ENCODE assay signal across 30 cellular contexts in the genomic region with DNA sequence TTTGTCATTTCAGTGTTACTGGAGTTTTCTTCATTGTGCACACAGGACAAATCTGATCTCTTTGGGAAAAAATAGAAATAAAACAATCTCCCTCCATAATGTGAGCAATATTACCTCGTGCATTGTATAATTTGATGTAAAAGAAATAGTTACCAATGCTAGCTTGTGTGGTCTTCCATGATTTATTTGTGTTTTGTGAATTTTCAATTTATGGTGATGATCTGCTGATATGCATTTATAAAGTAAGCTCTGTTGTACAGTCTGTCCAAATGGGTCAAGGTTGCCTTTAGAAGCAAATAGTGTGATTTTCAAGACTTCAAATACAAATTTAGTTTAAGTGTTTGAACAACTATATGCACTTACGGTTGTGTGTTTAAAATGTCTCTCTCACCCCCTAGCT. TPM values are rescaled to one million over a fixed set of nuclear protein-coding genes. Genes with fewer than 3 reads are reported as not detected.
DNase-seq lines count a peak whose midpoint lies in the region; ATAC-seq, FAIRE-seq and TF ChIP-seq lines count a peak whose summit lies in the region.
"Had no signal": no experiment of that assay in that cellular context is flagged by ENCODE, and none has a peak within 500 bp of the region (broad histone marks: within the 10 kb centered on the region; RNA-seq: fewer than 3 reads in every experiment).

No MANE protein-coding gene starts in this region.

- no peak for TF ChIP-seq RAD21 in GM12878 (IDR thresholded peaks at IDR 0.05; ENCODE audit: insufficient read depth, low read depth, low read length)

- CTCF ChIA-PET in activated CD8-positive, alpha-beta memory T cell treated with anti-CD3 and anti-CD28 coated beads, Interleukin-2, amount 10 ng/mL, durations not matched to agents 7 days and 5 days (lab: Charles Lee) = no interaction called here
- CTCF ChIA-PET in GM12878 (lab: Yijun Ruan, JAX) (interaction anchor here (0.7 to 3.0 kb wide), 5 partner anchors 9 to 182 kb away, joined by 3 to 15 read pairs (median 4); no protein-coding TSS in a partner anchor), A673 (lab: Charles Lee) (no interaction called here)

- SMC1A ChIA-PET in GM12878 (lab: Charles Lee; ENCODE audit: uncharacterized antibody, unreplicated experiment) = interaction anchor here (1.1 to 1.6 kb wide), 6 partner anchors 12 to 109 kb away, joined by 3 to 7 read pairs (median 4); no protein-coding TSS in a partner anchor

- no peak overlapping the region for H3K4me3 ChIP-seq in GM12878
- no peak overlapping the region for H3K4me3 ChIP-seq in A673 (ENCODE audit: low read depth, low read length, poor library complexity, severe bottlenecking)
- H3K4me3 ChIP-seq: A549, adrenal gland, heart right ventricle, psoas muscle, thyroid gland, vagina had no signal

- intact Hi-C loops in GM12878 (cut with micrococcal nuclease; ENCODE audit: unreplicated experiment) (loop anchor here (5.0 kb wide), 1 partner anchor 111 kb away; no protein-coding TSS in a partner anchor), A673 (cut with micrococcal nuclease; ENCODE audit: unreplicated experiment) (no loop called here)

- RAD21 ChIA-PET in GM12878 (lab: Charles Lee; ENCODE audit: unreplicated experiment) = interaction anchor here (1.1 to 1.8 kb wide), 4 partner anchors 11 to 112 kb away, joined by 3 to 6 read pairs (median 4); no protein-coding TSS in a partner anchor

- H3K27me3 ChIP-seq in GM12878 (replicated peaks in 1 of 2; ENCODE audit: control insufficient read depth in 2 of 2, insufficient read depth in 2 of 2, low read length in 1 of 2) (no peaks in the 10 kb centered on the region), A673 (replicated peaks; ENCODE audit: insufficient read depth, low read depth, low read length, poor library complexity) (no peaks in the 10 kb centered on the region)
- H3K27me3 ChIP-seq: adrenal gland, brain microvascular endothelial cell, heart right ventricle, thyroid gland, vagina had no signal

- no peak for ATAC-seq in activated CD8-positive, alpha-beta memory T cell treated with anti-CD3 and anti-CD28 coated beads, Interleukin-2, amount 10 ng/mL, durations not matched to agents 7 days and 5 days
- no peak for ATAC-seq in GM12878
- ATAC-seq in natural killer cell treated with Interleukin-12 subunit alpha and Interleukin-12 subunit beta and Interleukin-15 and Interleukin-18, amount 100 ng/mL, for 72 hours = no peak
- ATAC-seq: left colon; psoas muscle; stimulated activated naive CD8-positive, alpha-beta T cell treated with anti-CD3 and anti-CD28 coated beads, Interleukin-15, amount 100 ng/mL, for 72 hours had no signal

- no TSS peak for BruUV-seq in GM12878 (replicated peaks; lab: Mats Ljungman, UMichigan)
- no TSS peak for BruUV-seq in A673 (replicated peaks; lab: Mats Ljungman, UMichigan)

- no peaks in the 10 kb centered on the region for H3K79me2 ChIP-seq in GM12878 (ENCODE audit: control insufficient read depth, insufficient read depth, low read length)

- no peak overlapping the region for H3K9ac ChIP-seq in GM12878 (ENCODE audit: control insufficient read depth, insufficient read depth, low read length)
- H3K9ac ChIP-seq: SK-N-SH had no signal

- no peaks in the 10 kb centered on the region for H3K4me1 ChIP-seq in GM12878 (ENCODE audit: control insufficient read depth, insufficient read depth, low read length)
- H3K4me1 ChIP-seq in A673 (ENCODE audit: insufficient read depth, low read length, poor library complexity, severe bottlenecking) = no peaks in the 10 kb centered on the region
- H3K4me1 ChIP-seq: Caco-2, vagina had no signal

- 98% methylated on average over 2 of the region's 2 CpGs for WGBS in GM12878 (ENCODE audit: insufficient coverage, insufficient replicate concordance, low lambda C conversion rate, missing lambda C conversion rate)

- FAIRE-seq in GM12878 (lab: Jason Lieb, UNC) = no peak
- FAIRE-seq: A549 had no signal

- H3K36me3 Mint-ChIP-seq in activated CD8-positive, alpha-beta memory T cell treated with anti-CD3 and anti-CD28 coated beads, Interleukin-2, amount 10 ng/mL, durations not matched to agents 7 days and 5 days = peaks cover 69% of the 10 kb centered on the region
- H3K36me3 Mint-ChIP-seq in natural killer cell treated with Interleukin-12 subunit alpha and Interleukin-12 subunit beta and Interleukin-15 and Interleukin-18, amount 100 ng/mL, for 72 hours = peaks cover 38% of the 10 kb centered on the region

- TF ChIP-seq CTCF in GM12878 (IDR thresholded peaks at IDR 0.05 in 2 of 3, conservative IDR thresholded peaks at IDR 0.05 in 1 of 3; ENCODE audit: control insufficient read depth in 2 of 3, extremely low read depth in 1 of 3, insufficient read depth in 1 of 3, low read depth in 3 of 3, low read length in 3 of 3) (no peak), A673 (conservative IDR thresholded peaks at IDR 0.05; ENCODE audit: low read depth, low read length) (no peak)

- no peak overlapping the region for H3K27ac ChIP-seq in GM12878 (ENCODE audit: control insufficient read depth, insufficient read depth)
- H3K27ac ChIP-seq in A673 (ENCODE audit: low read depth, low read length, poor library complexity, severe bottlenecking) = no peak overlapping the region
- H3K27ac ChIP-seq: A549, brain microvascular endothelial cell, heart right ventricle, vagina had no signal

- peak; percentile 14 for TF ChIP-seq POLR2A in GM18951 (IDR thresholded peaks at IDR 0.05; ENCODE audit: extremely low read depth, insufficient read depth, insufficient read length)
- no peak for TF ChIP-seq POLR2A in GM12878 (IDR thresholded peaks at IDR 0.05; ENCODE audit: low read depth, low read length)

- no peak for DNase-seq in activated CD8-positive, alpha-beta memory T cell treated with anti-CD3 and anti-CD28 coated beads, Interleukin-2, amount 10 ng/mL, durations not matched to agents 7 days and 5 days
- DNase-seq in activated CD8-positive, alpha-beta memory T cell treated with anti-CD3 and anti-CD28 coated beads for 24 hours = no peak
- DNase-seq in GM12878 (ENCODE audit: low read depth, low spot score) (no peak), NCI-H2196 (lab: John Stamatoyannopoulos, UW; ENCODE audit: unreplicated experiment) (no peak), DMS153 (lab: John Stamatoyannopoulos, UW) (no peak), A673 (ENCODE audit: low spot score) (no peak)
- no peak for DNase-seq in natural killer cell treated with Interleukin-12 subunit alpha and Interleukin-12 subunit beta and Interleukin-15 and Interleukin-18, amount 100 ng/mL, for 72 hours (ENCODE audit: low spot score)
- DNase-seq: activated CD4-positive, alpha-beta T cell treated with anti-CD3 and anti-CD28 coated beads for 36 hours; activated CD8-positive, alpha-beta memory T cell treated with anti-CD3 and anti-CD28 coated beads, Interleukin-2, amount 50 U/mL, for 4 hours; activated effector memory CD4-positive, alpha-beta T cell treated with anti-CD3 and anti-CD28 coated beads, Interleukin-2, amount 50 U/mL, for 16 hours; adrenal gland; brain microvascular endothelial cell; Caco-2; DMS79 treated with DMSO at 0.1 percent for 48 hours; effector memory CD4-positive, alpha-beta T cell; GF-D8; H9; heart right ventricle; left colon; mesendoderm; NCI-H1694; NCI-H510A; psoas muscle; SK-N-SH; stimulated activated naive CD8-positive, alpha-beta T cell treated with anti-CD3 and anti-CD28 coated beads, Interleukin-15, amount 100 ng/mL, for 72 hours; thyroid gland had no signal

- no peaks in the 10 kb centered on the region for H3K9me3 Mint-ChIP-seq in activated CD8-positive, alpha-beta memory T cell treated with anti-CD3 and anti-CD28 coated beads, Interleukin-2, amount 10 ng/mL, durations not matched to agents 7 days and 5 days (ENCODE audit: low read depth)
- H3K9me3 Mint-ChIP-seq in natural killer cell treated with Interleukin-12 subunit alpha and Interleukin-12 subunit beta and Interleukin-15 and Interleukin-18, amount 100 ng/mL, for 72 hours = no peaks in the 10 kb centered on the region
- H3K9me3 Mint-ChIP-seq: H9; IgD-negative memory B cell; stimulated activated naive CD8-positive, alpha-beta T cell treated with anti-CD3 and anti-CD28 coated beads, Interleukin-15, amount 100 ng/mL, for 72 hours had no signal

- peaks cover 12 to 34% of the 10 kb centered on the region in 2 experiments for H3K36me3 ChIP-seq in GM12878 (ENCODE audit: control insufficient read depth in 2 of 2, insufficient read depth in 2 of 2, low read length in 1 of 2)
- H3K36me3 ChIP-seq in A673 (ENCODE audit: insufficient read depth, low read length, poor library complexity, severe bottlenecking) = peaks cover 12% of the 10 kb centered on the region

- no peaks in the 10 kb centered on the region for H3K27me3 Mint-ChIP-seq in activated CD8-positive, alpha-beta memory T cell treated with anti-CD3 and anti-CD28 coated beads, Interleukin-2, amount 10 ng/mL, durations not matched to agents 7 days and 5 days
- no peaks in the 10 kb centered on the region for H3K27me3 Mint-ChIP-seq in natural killer cell treated with Interleukin-12 subunit alpha and Interleukin-12 subunit beta and Interleukin-15 and Interleukin-18, amount 100 ng/mL, for 72 hours
- H3K27me3 Mint-ChIP-seq: activated CD4-positive, alpha-beta T cell treated with anti-CD3 and anti-CD28 coated beads for 36 hours; IgD-negative memory B cell; stimulated activated naive CD8-positive, alpha-beta T cell treated with anti-CD3 and anti-CD28 coated beads, Interleukin-15, amount 100 ng/mL, for 72 hours had no signal

- no peak overlapping the region for H3K4me2 ChIP-seq in GM12878 (ENCODE audit: control insufficient read depth, insufficient read depth)
- H3K4me2 ChIP-seq: A549, SK-N-SH had no signal

- H3K27ac Mint-ChIP-seq in activated CD8-positive, alpha-beta memory T cell treated with anti-CD3 and anti-CD28 coated beads, Interleukin-2, amount 10 ng/mL, durations not matched to agents 7 days and 5 days = peak overlapping the region; percentile 25
- peak overlapping the region; percentile 73 to 88 for H3K27ac Mint-ChIP-seq in natural killer cell treated with Interleukin-12 subunit alpha and Interleukin-12 subunit beta and Interleukin-15 and Interleukin-18, amount 100 ng/mL, for 72 hours
- H3K27ac Mint-ChIP-seq: activated CD4-positive, alpha-beta T cell treated with anti-CD3 and anti-CD28 coated beads for 36 hours; H9 had no signal

- no peak overlapping the region for H2AFZ ChIP-seq in GM12878 (ENCODE audit: control insufficient read depth, low read depth, low read length)

- POLR2A ChIA-PET in GM12878 (lab: Charles Lee) = interaction anchor here (1.3 kb wide), 1 partner anchor 56 kb away, joined by 3 read pairs; no protein-coding TSS in a partner anchor
- POLR2A ChIA-PET in A673 (lab: Charles Lee; ENCODE audit: low non-redundant PET) = no interaction called here

- no peak for TF ChIP-seq EP300 in GM12878 (IDR thresholded peaks at IDR 0.05; ENCODE audit: borderline replicate concordance in 1 of 2, control insufficient read depth in 1 of 2, low read depth in 2 of 2, low read length in 2 of 2)

- in situ Hi-C loops in GM18951 (cut with MboI; ENCODE audit: low sequenced_read_pairs, unreplicated experiment) = no loop called here
- in situ Hi-C loops in GM12878 (cut with MboI) = no loop called here

- H3K4me1 Mint-ChIP-seq in activated CD8-positive, alpha-beta memory T cell treated with anti-CD3 and anti-CD28 coated beads, Interleukin-2, amount 10 ng/mL, durations not matched to agents 7 days and 5 days = peaks cover 20% of the 10 kb centered on the region
- peaks cover 26 to 33% of the 10 kb centered on the region in 2 donors for H3K4me1 Mint-ChIP-seq in natural killer cell treated with Interleukin-12 subunit alpha and Interleukin-12 subunit beta and Interleukin-15 and Interleukin-18, amount 100 ng/mL, for 72 hours (ENCODE audit: low read depth in 2 of 2)
- H3K4me1 Mint-ChIP-seq: H9 had no signal

- H3K4me3 Mint-ChIP-seq in activated CD8-positive, alpha-beta memory T cell treated with anti-CD3 and anti-CD28 coated beads, Interleukin-2, amount 10 ng/mL, durations not matched to agents 7 days and 5 days = no peak overlapping the region
- H3K4me3 Mint-ChIP-seq in natural killer cell treated with Interleukin-12 subunit alpha and Interleukin-12 subunit beta and Interleukin-15 and Interleukin-18, amount 100 ng/mL, for 72 hours = no peak overlapping the region
- H3K4me3 Mint-ChIP-seq: activated CD4-positive, alpha-beta T cell treated with anti-CD3 and anti-CD28 coated beads for 36 hours; H9; IgD-negative memory B cell; stimulated activated naive CD8-positive, alpha-beta T cell treated with anti-CD3 and anti-CD28 coated beads, Interleukin-15, amount 100 ng/mL, for 72 hours had no signal

- H3K9me3 ChIP-seq in GM12878 (replicated peaks; ENCODE audit: control insufficient read depth, insufficient read depth, low read length) (no peaks in the 10 kb centered on the region), A673 (ENCODE audit: low read depth, low read length, poor library complexity, severe bottlenecking) (no peaks in the 10 kb centered on the region)
- H3K9me3 ChIP-seq: A549, adrenal gland, Caco-2, heart right ventricle, psoas muscle, SK-N-SH, thyroid gland, vagina had no signal

- no peaks in the 10 kb centered on the region for H4K20me1 ChIP-seq in GM12878 (ENCODE audit: control insufficient read depth, insufficient read depth)

RNA-seq across cellular contexts. Expression of gene STAT1, which starts 50.9 kb away (rescaled TPM):
- total RNA-seq in activated CD8-positive, alpha-beta memory T cell treated with anti-CD3 and anti-CD28 coated beads, Interleukin-2, amount 10 ng/mL, durations not matched to agents 7 days and 5 days = 100 to 1,000 TPM; 385 to 515 TPM
- total RNA-seq in GM12878 (2013; cell fraction: nucleolus; rRNA removed) = 234 and 236 TPM in 2 replicates
- total RNA-seq in GM12878 (2014; rRNA removed) (266 and 304 TPM in 2 replicates), GM12878 (2014; rRNA removed; fragmentation: Illumina TruSeq; extraction: Trizol) (249 and 277 TPM in 2 replicates), GM12878 (2021) (309 and 336 TPM in 2 replicates), A673 (2021) (69.5 and 76.5 TPM in 2 replicates)
- polyA plus RNA-seq in GM12878 (2011; ENCODE audit: low read depth) = 185 TPM
- polyA plus RNA-seq in GM12878 (2011; rRNA removed) (398 and 422 TPM in 2 replicates), GM12878 (2014; fragmentation: Illumina TruSeq; extraction: Trizol) (337 and 410 TPM in 2 replicates), GM12878 (2014; fragmentation: Nextera tagmentation; extraction: Ambion mirVana) (100 to 1,000 TPM in 1 of 2 experiments, 10 to 100 TPM in 1; 81.8 to 102 TPM), GM12878 (2014; rRNA removed) (243 and 305 TPM in 2 replicates), GM12878 (2016; fragmentation: Nextera tagmentation; extraction: Ambion mirVana) (100 to 1,000 TPM; 318 to 326 TPM)
- polyA plus RNA-seq in GM12878 (2011; cell fraction: cytosol; rRNA removed) = 272 and 306 TPM in 2 replicates
- polyA plus RNA-seq in GM12878 (2011; cell fraction: nucleus; rRNA removed) = 395 and 414 TPM in 2 replicates
- 237 and 268 TPM in 2 replicates for polyA plus RNA-seq in GM12878 (2012)
- polyA minus RNA-seq in GM12878 (2011; rRNA and poly(A)+ RNA removed) = 452 and 493 TPM in 2 replicates
- polyA minus RNA-seq in GM12878 (2011; cell fraction: cytosol; rRNA and poly(A)+ RNA removed) = 179 and 200 TPM in 2 replicates
- polyA minus RNA-seq in GM12878 (2011; cell fraction: nucleus; rRNA and poly(A)+ RNA removed) = 391 and 520 TPM in 2 replicates
- 100 to 1,000 TPM; 145 to 252 TPM for total RNA-seq in natural killer cell treated with Interleukin-12 subunit alpha and Interleukin-12 subunit beta and Interleukin-15 and Interleukin-18, amount 100 ng/mL, for 72 hours
